Comparison of ENCODE assay signal across 25 cellular contexts in genomic region chr10:118811675-118812392, GRCh38.
"Had no signal": no experiment of that assay in that cellular context is flagged by ENCODE, and none has a peak within 500 bp of the region (broad histone marks: within the 10 kb centered on the region; RNA-seq: fewer than 3 reads in every experiment).

No MANE protein-coding gene starts in this region.

- DNase-seq: activated CD4-positive, alpha-beta T cell treated with anti-CD3 and anti-CD28 coated beads for 48 hours; activated CD4-positive, alpha-beta T cell treated with anti-CD3 and anti-CD28 coated beads, Interleukin-2, amount 50 U/mL, for 4 hours; activated CD4-positive, CD25-positive, alpha-beta regulatory T cell treated with anti-CD3 and anti-CD28 coated beads, Interleukin-2, amount 50 U/mL, for 72 hours; activated CD8-positive, alpha-beta memory T cell treated with anti-CD3 and anti-CD28 coated beads, Interleukin-2, amount 10 ng/mL, durations not matched to agents 7 days and 5 days; activated CD8-positive, alpha-beta T cell treated with anti-CD3 and anti-CD28 coated beads, Interleukin-2, amount 10 ng/mL, durations not matched to agents 7 days and 5 days; activated effector memory CD4-positive, alpha-beta T cell treated with anti-CD3 and anti-CD28 coated beads, Interleukin-2, amount 50 U/mL, for 16 hours; activated naive CD4-positive, alpha-beta T cell treated with Interleukin-2 at 50 U/mL for 16 hours; activated naive CD8-positive, alpha-beta T cell treated with anti-CD3 and anti-CD28 coated beads, Interleukin-2, amount 50 U/mL, for 24 hours; activated T-cell treated with anti-CD3 and anti-CD28 coated beads, Interleukin-2, amount 50 U/mL, for 4 hours; amniotic stem cell; body of pancreas; Karpas-422; MM.1S; NCI-H1105; NCI-H1436; NCI-H1694 treated with DMSO at 0.1 percent for 48 hours; NCI-H2029 treated with DMSO at 0.1 percent for 48 hours; NCI-H524; PC-9; SIG-M5; T-helper 17 cell; T-helper 9 cell had no signal

- H2AFZ ChIP-seq: PC-9 had no signal

- H3K27ac Mint-ChIP-seq: activated CD8-positive, alpha-beta memory T cell treated with anti-CD3 and anti-CD28 coated beads, Interleukin-2, amount 10 ng/mL, durations not matched to agents 7 days and 5 days; activated CD8-positive, alpha-beta T cell treated with anti-CD3 and anti-CD28 coated beads, Interleukin-2, amount 10 ng/mL, durations not matched to agents 7 days and 5 days; activated naive CD4-positive, alpha-beta T cell treated with anti-CD3 and anti-CD28 coated beads, Interleukin-2, amount 50 U/mL, for 72 hours; activated naive CD8-positive, alpha-beta T cell treated with anti-CD3 and anti-CD28 coated beads, Interleukin-2, amount 50 U/mL, for 24 hours; T-helper 17 cell; WTC11 had no signal

- H3K4me3 ChIP-seq: ascending aorta, body of pancreas, PC-9 had no signal

- H3K4me1 Mint-ChIP-seq: activated CD8-positive, alpha-beta memory T cell treated with anti-CD3 and anti-CD28 coated beads, Interleukin-2, amount 10 ng/mL, durations not matched to agents 7 days and 5 days; activated naive CD8-positive, alpha-beta T cell treated with anti-CD3 and anti-CD28 coated beads, Interleukin-2, amount 50 U/mL, for 24 hours; T-helper 17 cell had no signal

- ATAC-seq: activated CD8-positive, alpha-beta memory T cell treated with anti-CD3 and anti-CD28 coated beads, Interleukin-2, amount 10 ng/mL, durations not matched to agents 7 days and 5 days; activated CD8-positive, alpha-beta T cell treated with anti-CD3 and anti-CD28 coated beads, Interleukin-2, amount 10 ng/mL, durations not matched to agents 7 days and 5 days; activated naive CD4-positive, alpha-beta T cell treated with anti-CD3 and anti-CD28 coated beads, Interleukin-2, amount 50 U/mL, for 72 hours; activated naive CD8-positive, alpha-beta T cell treated with anti-CD3 and anti-CD28 coated beads, Interleukin-2, amount 50 U/mL, for 24 hours; activated T-cell treated with anti-CD3 and anti-CD28 coated beads, Interleukin-2, amount 50 U/mL, for 4 hours; body of pancreas; T-helper 17 cell had no signal

- H3K36me3 Mint-ChIP-seq: activated CD8-positive, alpha-beta memory T cell treated with anti-CD3 and anti-CD28 coated beads, Interleukin-2, amount 10 ng/mL, durations not matched to agents 7 days and 5 days; activated naive CD4-positive, alpha-beta T cell treated with anti-CD3 and anti-CD28 coated beads, Interleukin-2, amount 50 U/mL, for 72 hours; WTC11 had no signal

- H3K27ac ChIP-seq: ascending aorta, body of pancreas, PC-9 had no signal

- H3K4me3 Mint-ChIP-seq: activated CD8-positive, alpha-beta memory T cell treated with anti-CD3 and anti-CD28 coated beads, Interleukin-2, amount 10 ng/mL, durations not matched to agents 7 days and 5 days; activated CD8-positive, alpha-beta T cell treated with anti-CD3 and anti-CD28 coated beads, Interleukin-2, amount 10 ng/mL, durations not matched to agents 7 days and 5 days; activated naive CD8-positive, alpha-beta T cell treated with anti-CD3 and anti-CD28 coated beads, Interleukin-2, amount 50 U/mL, for 24 hours; activated T-cell treated with anti-CD3 and anti-CD28 coated beads, Interleukin-2, amount 50 U/mL, for 4 hours; T-helper 17 cell; WTC11 had no signal

- H3K4me2 ChIP-seq: PC-9 had no signal

- H3K9me3 ChIP-seq: ascending aorta, body of pancreas had no signal

- H3K27me3 Mint-ChIP-seq: activated CD8-positive, alpha-beta memory T cell treated with anti-CD3 and anti-CD28 coated beads, Interleukin-2, amount 10 ng/mL, durations not matched to agents 7 days and 5 days; activated naive CD8-positive, alpha-beta T cell treated with anti-CD3 and anti-CD28 coated beads, Interleukin-2, amount 50 U/mL, for 24 hours had no signal

- H3K27me3 ChIP-seq: ascending aorta, body of pancreas had no signal

- H3K9me3 Mint-ChIP-seq: activated naive CD4-positive, alpha-beta T cell treated with anti-CD3 and anti-CD28 coated beads, Interleukin-2, amount 50 U/mL, for 72 hours; activated naive CD8-positive, alpha-beta T cell treated with anti-CD3 and anti-CD28 coated beads, Interleukin-2, amount 50 U/mL, for 24 hours; activated T-cell treated with anti-CD3 and anti-CD28 coated beads, Interleukin-2, amount 50 U/mL, for 4 hours; WTC11 had no signal

- H3K36me3 ChIP-seq: ascending aorta had no signal

- H3K4me1 ChIP-seq: ascending aorta, body of pancreas had no signal
